ENCODE assay signal across 23 cellular contexts in the genomic region with DNA sequence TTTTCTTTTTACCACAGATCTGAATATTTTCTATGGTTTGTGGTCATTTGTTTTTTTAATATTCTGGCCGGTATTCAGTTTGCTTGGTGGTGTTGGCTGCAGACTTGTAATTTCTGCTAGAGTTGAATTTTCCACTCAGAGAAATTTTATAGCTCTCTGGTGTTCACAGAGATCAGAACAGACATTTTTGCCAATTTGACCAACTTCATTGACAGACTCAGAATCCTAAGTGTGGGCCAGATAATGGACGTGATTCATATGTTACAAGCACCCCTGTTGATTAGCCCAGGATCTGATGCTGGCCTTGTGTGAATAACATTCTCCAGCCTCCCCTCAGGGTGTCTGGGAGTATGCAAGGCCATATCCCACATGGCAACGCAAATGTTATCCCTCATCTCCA.
"Had no signal": no experiment of that assay in that cellular context is flagged by ENCODE, and none has a peak within 500 bp of the region (broad histone marks: within the 10 kb centered on the region; RNA-seq: fewer than 3 reads in every experiment).

No MANE protein-coding gene starts in this region.

- H3K27ac ChIP-seq: epithelial cell of prostate had no signal

- H3K4me1 Mint-ChIP-seq: activated CD4-positive, alpha-beta T cell treated with anti-CD3 and anti-CD28 coated beads for 36 hours; activated CD4-positive, alpha-beta T cell treated with anti-CD3 and anti-CD28 coated beads, Interleukin-2, amount 10 ng/mL, durations not matched to agents 24 days and 14 days; activated CD8-positive, alpha-beta memory T cell treated with anti-CD3 and anti-CD28 coated beads, Interleukin-2, amount 10 ng/mL, durations not matched to agents 7 days and 5 days; activated naive CD8-positive, alpha-beta T cell treated with anti-CD3 and anti-CD28 coated beads, Interleukin-2, amount 10 ng/mL, durations not matched to agents 7 days and 5 days; central memory CD8-positive, alpha-beta T cell had no signal

- H3K9me3 Mint-ChIP-seq: activated CD4-positive, alpha-beta memory T cell treated with anti-CD3 and anti-CD28 coated beads for 36 hours; activated CD4-positive, alpha-beta T cell treated with anti-CD3 and anti-CD28 coated beads, Interleukin-2, amount 10 ng/mL, durations not matched to agents 24 days and 14 days; activated naive CD4-positive, alpha-beta T cell treated with anti-CD3 and anti-CD28 coated beads for 36 hours; activated naive CD8-positive, alpha-beta T cell treated with anti-CD3 and anti-CD28 coated beads, Interleukin-2, amount 10 ng/mL, durations not matched to agents 7 days and 5 days; activated T-helper 1 cell treated with anti-CD3 and anti-CD28 coated beads, Interleukin-12 subunit alpha, Interleukin-12 subunit beta, Interleukin-2, Interleukin-4 antibody, amounts not matched to agents 30 ng/mL and 10 ng/mL and 1 ng/mL, durations not matched to agents 14 hours and 24 hours and 36 hours; activated T-helper 2 cell treated with anti-CD3 and anti-CD28 coated beads, Interferon-gamma antibody, Interleukin-2, Interleukin-4, amounts not matched to agents 10 μg/mL and 5 μg/mL and 100 μg/mL, durations not matched to agents 14 hours and 24 hours and 36 hours; brain; central memory CD8-positive, alpha-beta T cell had no signal

- H3K27me3 Mint-ChIP-seq: activated CD4-positive, alpha-beta memory T cell treated with anti-CD3 and anti-CD28 coated beads for 36 hours; activated CD4-positive, alpha-beta T cell treated with anti-CD3 and anti-CD28 coated beads, Interleukin-2, amount 10 ng/mL, durations not matched to agents 24 days and 14 days; activated CD8-positive, alpha-beta memory T cell treated with anti-CD3 and anti-CD28 coated beads, Interleukin-2, amount 10 ng/mL, durations not matched to agents 7 days and 5 days; activated naive CD8-positive, alpha-beta T cell treated with anti-CD3 and anti-CD28 coated beads, Interleukin-2, amount 10 ng/mL, durations not matched to agents 7 days and 5 days; central memory CD8-positive, alpha-beta T cell had no signal

- H3K36me3 Mint-ChIP-seq: activated CD4-positive, alpha-beta memory T cell treated with anti-CD3 and anti-CD28 coated beads for 36 hours; activated CD8-positive, alpha-beta memory T cell treated with anti-CD3 and anti-CD28 coated beads, Interleukin-2, amount 10 ng/mL, durations not matched to agents 7 days and 5 days; activated naive CD4-positive, alpha-beta T cell treated with anti-CD3 and anti-CD28 coated beads, Interleukin-2, amount 50 U/mL, for 72 hours; activated naive CD8-positive, alpha-beta T cell treated with anti-CD3 and anti-CD28 coated beads, Interleukin-2, amount 10 ng/mL, durations not matched to agents 7 days and 5 days; brain had no signal

- DNase-seq: activated CD4-positive, alpha-beta memory T cell treated with anti-CD3 and anti-CD28 coated beads for 36 hours; activated CD4-positive, alpha-beta T cell treated with anti-CD3 and anti-CD28 coated beads for 36 hours; activated CD4-positive, alpha-beta T cell treated with anti-CD3 and anti-CD28 coated beads, Interleukin-2, amount 10 ng/mL, durations not matched to agents 24 days and 14 days; activated CD4-positive, CD25-positive, alpha-beta regulatory T cell; activated CD4-positive, CD25-positive, alpha-beta regulatory T cell treated with anti-CD3 and anti-CD28 coated beads, Interleukin-2, amount 50 U/mL, for 72 hours; activated CD8-positive, alpha-beta memory T cell treated with anti-CD3 and anti-CD28 coated beads, Interleukin-2, amount 10 ng/mL, durations not matched to agents 7 days and 5 days; activated CD8-positive, alpha-beta memory T cell treated with anti-CD3 and anti-CD28 coated beads, Interleukin-2, amount 50 U/mL, for 4 hours; activated CD8-positive, alpha-beta T cell treated with anti-CD3 and anti-CD28 coated beads, Interleukin-2, amount 10 ng/mL, durations not matched to agents 7 days and 5 days; activated effector memory CD4-positive, alpha-beta T cell treated with anti-CD3 and anti-CD28 coated beads, Interleukin-2, amount 50 U/mL, for 16 hours; activated naive CD4-positive, alpha-beta T cell treated with anti-CD3 and anti-CD28 coated beads for 36 hours; activated naive CD8-positive, alpha-beta T cell treated with anti-CD3 and anti-CD28 coated beads, Interleukin-2, amount 10 ng/mL, durations not matched to agents 7 days and 5 days; activated T-cell treated with anti-CD3 and anti-CD28 coated beads, Interleukin-2, amount 50 U/mL, for 1 hour; activated T-cell treated with anti-CD3 and anti-CD28 coated beads, Interleukin-2, amount 50 U/mL, for 48 hours; cortex of kidney; effector CD8-positive, alpha-beta T cell; foreskin fibroblast; T-helper 2 cell had no signal

- ATAC-seq: activated CD4-positive, alpha-beta T cell treated with anti-CD3 and anti-CD28 coated beads for 36 hours; activated CD8-positive, alpha-beta memory T cell treated with anti-CD3 and anti-CD28 coated beads, Interleukin-2, amount 10 ng/mL, durations not matched to agents 7 days and 5 days; activated CD8-positive, alpha-beta T cell treated with anti-CD3 and anti-CD28 coated beads, Interleukin-2, amount 10 ng/mL, durations not matched to agents 7 days and 5 days; activated naive CD4-positive, alpha-beta T cell treated with anti-CD3 and anti-CD28 coated beads, Interleukin-2, amount 50 U/mL, for 72 hours had no signal

- H3K4me3 Mint-ChIP-seq: activated CD4-positive, alpha-beta memory T cell treated with anti-CD3 and anti-CD28 coated beads for 36 hours; activated CD4-positive, alpha-beta T cell treated with anti-CD3 and anti-CD28 coated beads for 36 hours; activated CD4-positive, alpha-beta T cell treated with anti-CD3 and anti-CD28 coated beads, Interleukin-2, amount 10 ng/mL, durations not matched to agents 24 days and 14 days; activated CD8-positive, alpha-beta memory T cell treated with anti-CD3 and anti-CD28 coated beads, Interleukin-2, amount 10 ng/mL, durations not matched to agents 7 days and 5 days; activated CD8-positive, alpha-beta T cell treated with anti-CD3 and anti-CD28 coated beads, Interleukin-2, amount 10 ng/mL, durations not matched to agents 7 days and 5 days; activated naive CD4-positive, alpha-beta T cell treated with anti-CD3 and anti-CD28 coated beads for 36 hours; activated naive CD8-positive, alpha-beta T cell treated with anti-CD3 and anti-CD28 coated beads, Interleukin-2, amount 10 ng/mL, durations not matched to agents 7 days and 5 days; activated T-helper 1 cell treated with anti-CD3 and anti-CD28 coated beads, Interleukin-12 subunit alpha, Interleukin-12 subunit beta, Interleukin-2, Interleukin-4 antibody, amounts not matched to agents 30 ng/mL and 10 ng/mL and 1 ng/mL, durations not matched to agents 14 hours and 24 hours and 36 hours; brain; central memory CD8-positive, alpha-beta T cell had no signal

- H3K27ac Mint-ChIP-seq: activated CD4-positive, alpha-beta memory T cell treated with anti-CD3 and anti-CD28 coated beads for 36 hours; activated CD4-positive, alpha-beta T cell treated with anti-CD3 and anti-CD28 coated beads for 36 hours; activated CD4-positive, alpha-beta T cell treated with anti-CD3 and anti-CD28 coated beads, Interleukin-2, amount 10 ng/mL, durations not matched to agents 24 days and 14 days; activated CD8-positive, alpha-beta memory T cell treated with anti-CD3 and anti-CD28 coated beads, Interleukin-2, amount 10 ng/mL, durations not matched to agents 7 days and 5 days; activated CD8-positive, alpha-beta T cell treated with anti-CD3 and anti-CD28 coated beads, Interleukin-2, amount 10 ng/mL, durations not matched to agents 7 days and 5 days; activated naive CD4-positive, alpha-beta T cell treated with anti-CD3 and anti-CD28 coated beads for 36 hours; activated naive CD4-positive, alpha-beta T cell treated with anti-CD3 and anti-CD28 coated beads, Interleukin-2, amount 50 U/mL, for 72 hours; activated naive CD8-positive, alpha-beta T cell treated with anti-CD3 and anti-CD28 coated beads, Interleukin-2, amount 10 ng/mL, durations not matched to agents 7 days and 5 days; activated T-helper 1 cell treated with anti-CD3 and anti-CD28 coated beads, Interleukin-12 subunit alpha, Interleukin-12 subunit beta, Interleukin-2, Interleukin-4 antibody, amounts not matched to agents 30 ng/mL and 10 ng/mL and 1 ng/mL, durations not matched to agents 14 hours and 24 hours and 36 hours; activated T-helper 2 cell treated with anti-CD3 and anti-CD28 coated beads, Interferon-gamma antibody, Interleukin-2, Interleukin-4, amounts not matched to agents 10 μg/mL and 5 μg/mL and 100 μg/mL, durations not matched to agents 14 hours and 24 hours and 36 hours had no signal
